ENCODE assay signal across 26 cellular contexts in genomic region chr15:77557178-77557960, GRCh38.
A peak's percentile ranks its signal among the peaks of the same experiment; 100 is the strongest.
DNase-seq lines count a peak whose midpoint lies in the region; ATAC-seq and TF ChIP-seq lines count a peak whose summit lies in the region.
"Had no signal": no experiment of that assay in that cellular context is flagged by ENCODE, and none has a peak within 500 bp of the region (broad histone marks: within the 10 kb centered on the region; RNA-seq: fewer than 3 reads in every experiment).

No MANE protein-coding gene starts in this region.

- H3K9me3 ChIP-seq in heart left ventricle = no peaks in the 10 kb centered on the region
- no peaks in the 10 kb centered on the region for H3K9me3 ChIP-seq in testis
- H3K9me3 ChIP-seq: prostate gland, thyroid gland had no signal

- ATAC-seq in Right ventricle myocardium inferior = peak; percentile 64
- ATAC-seq in heart left ventricle = peak in 3 of 4 donors; percentile 64 to 74 (median 74)
- no peak for ATAC-seq in HG02798 (IDR thresholded peaks at IDR 0.05; ENCODE audit: poor library complexity, unreplicated experiment)
- ATAC-seq: SK-N-SH treated with all-trans-retinoic acid at 6 μM for 48 hours had no signal

- TF ChIP-seq CTCF in heart left ventricle (IDR thresholded peaks at IDR 0.05) (no peak), testis (IDR thresholded peaks at IDR 0.05) (no peak)

- H3K4me1 ChIP-seq in heart left ventricle (peaks cover 0 to 6% (median 0%) of the 10 kb centered on the region in 12 donors), testis (peaks cover 4% of the 10 kb centered on the region)
- H3K4me1 ChIP-seq: prostate gland, thyroid gland had no signal

- TF ChIP-seq POLR2A in heart left ventricle (IDR thresholded peaks at IDR 0.05) = no peak
- TF ChIP-seq POLR2A in testis (IDR thresholded peaks at IDR 0.05) = no peak

- no peak for DNase-seq in Right ventricle myocardium inferior (ENCODE audit: missing footprints)
- DNase-seq in cardiac septum (ENCODE audit: low spot score) = no peak
- peak in 1 of 5 donors; percentile 61 for DNase-seq in heart left ventricle
- peak; percentile 77 for DNase-seq in myocyte (ENCODE audit: low read depth)
- peak; percentile 33 for DNase-seq in testis
- no peak for DNase-seq in SKM-1 treated with dmso at 0.1 percent for 144 hours (lab: John Stamatoyannopoulos, UW; ENCODE audit: unreplicated experiment)
- no peak for DNase-seq in activated CD8-positive, alpha-beta memory T cell treated with anti-CD3 and anti-CD28 coated beads, Interleukin-2, amount 50 U/mL, for 4 hours
- DNase-seq: activated naive CD4-positive, alpha-beta T cell treated with anti-CD3 and anti-CD28 coated beads, Interleukin-2, amount 50 U/mL, for 16 hours; anterior cingulate cortex; Calu3; cerebellar nuclear complex; DND-41; kidney glomerular epithelial cell; mammary epithelial cell; NCI-H1436; NCI-H2081 treated with DMSO at 0.1 percent for 48 hours; NCI-H82; stimulated activated CD4-positive, alpha-beta T cell treated with anti-CD3 and anti-CD28 coated beads, Interleukin-15, amount 100 ng/mL, for 24 hours; stimulated activated naive CD4-positive, alpha-beta T cell; thyroid gland had no signal

- 48 to 59% (median 53%) methylated on average over 7 to 10 of the region's 10 CpGs for WGBS in heart left ventricle, 4 donors
- 63 to 92% methylated on average over 10 of the region's 10 CpGs for WGBS in testis, 2 donors

- H3K27ac ChIP-seq in heart left ventricle = no peak overlapping the region
- no peak overlapping the region for H3K27ac ChIP-seq in testis
- H3K27ac ChIP-seq: 22Rv1, KMS-11, prostate gland, RWPE1, thyroid gland had no signal

- H3K27me3 ChIP-seq in heart left ventricle (no peaks in the 10 kb centered on the region), testis (no peaks in the 10 kb centered on the region)
- H3K27me3 ChIP-seq: thyroid gland had no signal

- intact Hi-C loops in Right ventricle myocardium inferior (cut with DNase I) (no loop called here), cardiac septum (cut with DNase I) (no loop called here), heart left ventricle (cut with DNase I) (no loop called here), testis (cut with DNase I; ENCODE audit: low total_unique reads) (no loop called here)

- H3K36me3 ChIP-seq in heart left ventricle (no peaks in the 10 kb centered on the region), testis (ENCODE audit: low read depth, missing control alignments) (no peaks in the 10 kb centered on the region)
- H3K36me3 ChIP-seq: prostate gland, thyroid gland had no signal

- H3K4me3 ChIP-seq in heart left ventricle (no peak overlapping the region), testis (no peak overlapping the region)
- H3K4me3 ChIP-seq: prostate gland, thyroid gland had no signal

Comparison
In these comparisons a context has a peak if more than half of its experiments do, and no peak if none do; other contexts are left out.
1. DNase-seq: peak in myocyte (single experiment) and testis (single experiment); none in Right ventricle myocardium inferior (single experiment), cardiac septum (single experiment), SKM-1 treated with dmso at 0.1 percent for 144 hours (single experiment) and activated CD8-positive, alpha-beta memory T cell treated with anti-CD3 and anti-CD28 coated beads, Interleukin-2, amount 50 U/mL, for 4 hours (single experiment).